Comparison of ENCODE assay signal across 11 cellular contexts in the genomic region with DNA sequence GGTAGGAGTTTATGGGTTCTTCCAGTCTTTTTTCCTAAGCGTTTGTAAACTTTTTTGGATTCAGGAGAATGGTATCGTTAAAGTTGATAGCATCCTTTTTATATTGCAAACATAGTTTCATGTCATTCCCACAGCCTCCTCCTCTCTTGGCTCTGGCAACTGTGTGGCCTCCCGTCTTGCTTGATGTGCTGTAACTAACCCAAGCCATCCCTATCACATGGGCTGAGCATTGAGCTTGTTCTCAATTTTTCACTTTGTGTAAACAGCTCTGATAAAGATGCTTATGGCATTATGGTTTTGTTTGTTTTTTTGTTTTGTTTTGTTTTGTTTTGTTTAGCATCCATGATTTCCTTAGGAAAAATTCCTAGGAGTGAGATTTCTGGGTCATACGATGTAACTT. TPM values are rescaled to one million over a fixed set of nuclear protein-coding genes. Genes with fewer than 3 reads are reported as not detected.
"Had no signal": no experiment of that assay in that cellular context is flagged by ENCODE, and none has a peak within 500 bp of the region (broad histone marks: within the 10 kb centered on the region; RNA-seq: fewer than 3 reads in every experiment).

No MANE protein-coding gene starts in this region.

- H3K27me3 Mint-ChIP-seq: IgD-negative memory B cell had no signal

- H3K27ac Mint-ChIP-seq: HFFc6, IgD-negative memory B cell had no signal

- H3K9me3 Mint-ChIP-seq: HFFc6, IgD-negative memory B cell had no signal

- H3K4me3 Mint-ChIP-seq: HFFc6 had no signal

- H3K9me3 ChIP-seq: HAP-1 had no signal

- H3K4me3 ChIP-seq: GM23248, HAP-1 had no signal

- H3K9ac ChIP-seq: GM23248 had no signal

- DNase-seq: GM23248, GOT3, H7, HFFc6, KBM-7 had no signal

- H3K27ac ChIP-seq: GM23248, HL-60 had no signal

- ATAC-seq: HCT116, HepG2 had no signal

- H3K36me3 Mint-ChIP-seq: IgD-negative memory B cell had no signal

RNA-seq across cellular contexts. Expression of gene STKLD1, which starts 4.6 kb away (rescaled TPM):
- total RNA-seq: HT1080 had no signal
